In genomic region chr13:49419292-49419691, GRCh38 we compare ENCODE assay signal across 29 cellular contexts. TPM values are rescaled to one million over a fixed set of nuclear protein-coding genes. Genes with fewer than 3 reads are reported as not detected.
DNase-seq lines count a peak whose midpoint lies in the region; ATAC-seq and TF ChIP-seq lines count a peak whose summit lies in the region.
"Had no signal": no experiment of that assay in that cellular context is flagged by ENCODE, and none has a peak within 500 bp of the region (broad histone marks: within the 10 kb centered on the region; RNA-seq: fewer than 3 reads in every experiment).

No MANE protein-coding gene starts in this region.

- no peaks in the 10 kb centered on the region for H3K79me2 ChIP-seq in fibroblast of lung (ENCODE audit: control insufficient read depth, insufficient read depth, low read length)

- peak; percentile 15 for DNase-seq in ELR (ENCODE audit: low read depth)
- no peak for DNase-seq in Panc1 (ENCODE audit: low read depth, low spot score)
- peak; percentile 21 to 65 for DNase-seq in fibroblast of lung (ENCODE audit: low read depth in 2 of 2)
- no peak for DNase-seq in DMS79 treated with DMSO at 0.1 percent for 48 hours (lab: John Stamatoyannopoulos, UW)
- no peak for DNase-seq in activated naive CD4-positive, alpha-beta T cell (lab: John Stamatoyannopoulos, UW)
- DNase-seq: ACHN; activated CD4-positive, CD25-positive, alpha-beta regulatory T cell treated with anti-CD3 and anti-CD28 coated beads, Interleukin-2, amount 50 U/mL, for 72 hours; activated CD8-positive, alpha-beta T cell treated with anti-CD3 and anti-CD28 coated beads for 36 hours; activated gamma-delta T cell treated with Interleukin-2 at 50 U/mL for 16 hours; anterior cingulate cortex; C1 segment of cervical spinal cord; Calu3; H7; left colon; mesendoderm; NCI-H1694 treated with DMSO at 0.1 percent for 48 hours; NCI-H82; OCI-M1; posterior cingulate gyrus; Right ventricle myocardium superior; stimulated activated CD4-positive, alpha-beta T cell treated with anti-CD3 and anti-CD28 coated beads, Interleukin-1b, Interleukin-23, amount 100 ng/mL, for 48 hours had no signal

- no peaks in the 10 kb centered on the region for H3K9me3 ChIP-seq in Panc1 (ENCODE audit: control insufficient read depth, insufficient read depth, low read depth, low read length)
- H3K9me3 ChIP-seq in fibroblast of lung (ENCODE audit: control insufficient read depth, insufficient read depth, low read depth, low read length): no peaks in the 10 kb centered on the region
- H3K9me3 ChIP-seq in neuron (ENCODE audit: low read length): no peaks in the 10 kb centered on the region
- H3K9me3 ChIP-seq: esophagus muscularis mucosa, suprapubic skin, vagina had no signal

- H2AFZ ChIP-seq in fibroblast of lung (ENCODE audit: low read length) (no peak overlapping the region), neuron (ENCODE audit: low read depth, low read length) (peak overlapping the region; percentile 54)

- H4K20me1 ChIP-seq in fibroblast of lung (ENCODE audit: control insufficient read depth, extremely low read depth, insufficient read depth, low read length): no peaks in the 10 kb centered on the region

- H3K4me3 ChIP-seq in Panc1 (ENCODE audit: low read depth in 2 of 2, low read length in 2 of 2) (no peak overlapping the region), fibroblast of lung (replicated peaks in 1 of 4; ENCODE audit: control extremely low read depth in 1 of 4, insufficient read depth in 1 of 4, low read depth in 3 of 4, low read length in 4 of 4) (no peak overlapping the region), neuron (ENCODE audit: low read length) (no peak overlapping the region)
- H3K4me3 ChIP-seq: esophagus muscularis mucosa, suprapubic skin, vagina had no signal

- no peaks in the 10 kb centered on the region for H3K36me3 ChIP-seq in Panc1 (ENCODE audit: control insufficient read depth, insufficient read depth, low read length)
- H3K36me3 ChIP-seq in fibroblast of lung (ENCODE audit: control insufficient read depth, insufficient read depth, low read length): no peaks in the 10 kb centered on the region
- H3K36me3 ChIP-seq in neuron (ENCODE audit: insufficient read depth, low read length): no peaks in the 10 kb centered on the region
- H3K36me3 ChIP-seq: suprapubic skin, vagina had no signal

- H3K4me1 ChIP-seq in Panc1 (ENCODE audit: control insufficient read depth, insufficient read depth, low read length) (no peaks in the 10 kb centered on the region), fibroblast of lung (ENCODE audit: control insufficient read depth, extremely low read depth, insufficient read depth, low read length) (no peaks in the 10 kb centered on the region), neuron (ENCODE audit: insufficient read depth, low read length) (peaks cover 13% of the 10 kb centered on the region)
- H3K4me1 ChIP-seq: esophagus muscularis mucosa, suprapubic skin, vagina had no signal

- H3K27ac ChIP-seq in Panc1 (ENCODE audit: low read length) (no peak overlapping the region), fibroblast of lung (ENCODE audit: insufficient read depth, low read length) (no peak overlapping the region)
- H3K27ac ChIP-seq: esophagus muscularis mucosa, suprapubic skin, vagina had no signal

- POLR2A ChIA-PET in Panc1 (lab: Charles Lee): no interaction called here

- BruUV-seq in Panc1 (replicated peaks; lab: Mats Ljungman, UMichigan): TSS peak; percentile 30

- CTCF ChIA-PET in Panc1 (lab: Charles Lee): no interaction called here

- no peak overlapping the region for H3K4me2 ChIP-seq in fibroblast of lung (ENCODE audit: extremely low read depth, insufficient read depth, low read length)

- in situ Hi-C loops in Panc1 (cut with HindIII; ENCODE audit: low pct_unique_long_range_greater_than_20kb, low sequenced_read_pairs): no loop called here

- intact Hi-C loops in Panc1 (cut with micrococcal nuclease; ENCODE audit: unreplicated experiment): no loop called here

- TF ChIP-seq CTCF in Panc1 (IDR thresholded peaks at IDR 0.05) (no peak), fibroblast of lung (conservative IDR thresholded peaks at IDR 0.05 in 1 of 2, IDR thresholded peaks at IDR 0.05 in 1 of 2; ENCODE audit: low read depth in 1 of 2, low read length in 2 of 2) (no peak)

- H3K27me3 ChIP-seq in Panc1 (ENCODE audit: control insufficient read depth, insufficient read depth, low read length) (no peaks in the 10 kb centered on the region), fibroblast of lung (ENCODE audit: control insufficient read depth, insufficient read depth, low read length) (no peaks in the 10 kb centered on the region), neuron (ENCODE audit: insufficient read depth, low read length) (no peaks in the 10 kb centered on the region)
- H3K27me3 ChIP-seq: esophagus muscularis mucosa, suprapubic skin, vagina had no signal

- ATAC-seq in Panc1 (no peak), HG03025 (IDR thresholded peaks at IDR 0.05; ENCODE audit: low FRiP score, unreplicated experiment) (no peak), GM21423 (IDR thresholded peaks at IDR 0.05; ENCODE audit: unreplicated experiment) (no peak)
- ATAC-seq: activated CD8-positive, alpha-beta T cell treated with anti-CD3 and anti-CD28 coated beads for 36 hours; left colon; natural killer cell treated with Interleukin-12 subunit alpha and Interleukin-12 subunit beta and Interleukin-15 and Interleukin-18, amount 100 ng/mL, for 72 hours; stimulated activated effector memory CD8-positive, alpha-beta T cell treated with anti-CD3 and anti-CD28 coated beads, Interleukin-12 subunit alpha, Interleukin-12 subunit beta, amount 100 ng/mL, for 72 hours had no signal

- H3K9ac ChIP-seq in fibroblast of lung (ENCODE audit: insufficient read depth, low read length): no peak overlapping the region

RNA-seq across cellular contexts. Expression of gene CAB39L, which starts 24.6 kb away (rescaled TPM):
- total RNA-seq in Panc1 (2021; ENCODE audit: unreplicated experiment) (6.6 TPM), fibroblast of lung (9.4 and 11.3 TPM in 2 replicates)
- 3.3 TPM for polyA plus RNA-seq in Panc1 (2012; ENCODE audit: insufficient read length)
- 11.8 and 13.0 TPM in 2 replicates for polyA plus RNA-seq in fibroblast of lung
- polyA plus RNA-seq in fibroblast of lung (2012): 9.6 and 9.8 TPM in 2 replicates
- polyA minus RNA-seq in fibroblast of lung (ENCODE audit: low replicate concordance): 7.5 and 8.7 TPM in 2 replicates

RNA-seq across cellular contexts. Expression of gene SETDB2, which starts 24.8 kb away (rescaled TPM):
- total RNA-seq in Panc1 (2021; ENCODE audit: unreplicated experiment) (6.1 TPM), fibroblast of lung (13.4 and 13.7 TPM in 2 replicates)
- 2.1 TPM for polyA plus RNA-seq in Panc1 (2012; ENCODE audit: insufficient read length)
- polyA plus RNA-seq in fibroblast of lung: 8.3 and 10.4 TPM in 2 replicates
- polyA plus RNA-seq in fibroblast of lung (2012): 5.9 and 6.1 TPM in 2 replicates
- 0.55 and 0.82 TPM in 2 replicates for polyA minus RNA-seq in fibroblast of lung (ENCODE audit: low replicate concordance)

Comparison
In these comparisons a context has a peak if more than half of its experiments do, and no peak if none do; other contexts are left out.
1. DNase-seq: peak in ELR (single experiment) and fibroblast of lung (2 of 2); none in Panc1 (single experiment), DMS79 treated with DMSO at 0.1 percent for 48 hours (single experiment) and activated naive CD4-positive, alpha-beta T cell (0 of 4).